Comparison of ENCODE assay signal across 1 cellular context in genomic region chr17:63549946-63550815, GRCh38.
TF ChIP-seq lines count a peak whose summit lies in the region.

DCAF7 (plus strand) TSS chr17:63550477; CDS start chr17:63550678, 201 bp downstream.

TF ChIP-seq in HEK293, 187 proteins besides CTCF, POLR2A, EP300 and RAD21 (continued from another document):
- TF ChIP-seq ZSCAN4 (tag by site-specific recombination; IDR thresholded peaks at IDR 0.05), result no peak
